ENCODE assay signal across 8 cellular contexts in the genomic region with DNA sequence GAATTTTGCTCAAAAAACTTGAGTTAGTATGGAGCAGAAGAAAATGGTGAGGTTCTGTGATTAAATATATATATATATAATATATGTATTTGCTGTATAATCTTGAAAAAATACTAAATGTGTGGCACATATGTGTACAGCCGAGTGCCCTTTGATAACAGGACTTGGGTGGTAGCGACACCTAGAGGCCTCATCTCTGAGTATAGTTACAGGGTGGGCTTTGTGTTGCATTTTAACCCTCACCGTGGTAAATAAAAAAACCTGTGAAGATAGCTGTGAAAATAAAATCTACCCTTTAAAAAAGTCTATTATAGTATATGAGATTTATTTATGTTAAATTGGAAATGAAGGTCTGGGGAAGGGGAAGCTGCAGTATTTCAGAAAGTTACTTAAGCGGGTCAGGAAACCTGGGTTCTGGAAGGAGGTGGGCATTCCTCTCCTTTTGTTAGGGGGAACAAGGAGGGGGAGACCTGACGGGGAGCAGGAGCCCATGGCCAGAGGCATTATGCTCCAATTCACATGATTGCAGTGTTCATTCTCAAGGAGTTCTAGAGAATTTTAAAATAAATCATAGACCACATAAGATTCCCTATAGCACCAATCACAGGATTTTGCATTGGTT.
DNase-seq lines count a peak whose midpoint lies in the region; ATAC-seq, FAIRE-seq and TF ChIP-seq lines count a peak whose summit lies in the region.

No MANE protein-coding gene starts in this region.

- no peak overlapping the region for H3K27ac ChIP-seq in A549

- peaks cover 18% of the 10 kb centered on the region for H3K27me3 Mint-ChIP-seq in activated T-cell treated with anti-CD3 and anti-CD28 coated beads, Interleukin-2, amount 50 U/mL, for 72 hours (ENCODE audit: low read depth)
- peaks cover 2% of the 10 kb centered on the region for H3K27me3 Mint-ChIP-seq in glutamatergic neuron (ENCODE audit: unreplicated experiment)

- no peak overlapping the region for H3K4me2 ChIP-seq in A549

- TF ChIP-seq CTCF in A549 (IDR thresholded peaks at IDR 0.05) = peak; percentile 63
- TF ChIP-seq CTCF in GM12864 (IDR thresholded peaks at IDR 0.05; ENCODE audit: low read depth, low read length, missing control alignments) = peak; percentile 59
- peak; percentile 71 for TF ChIP-seq CTCF in glutamatergic neuron (IDR thresholded peaks at IDR 0.05; ENCODE audit: partially characterized antibody, unreplicated experiment)

- POLR2A ChIA-PET in A549 (lab: Yijun Ruan, JAX) = no interaction called here

- no peak overlapping the region for H3K4me3 Mint-ChIP-seq in activated T-cell treated with anti-CD3 and anti-CD28 coated beads, Interleukin-2, amount 50 U/mL, for 72 hours
- no peak overlapping the region for H3K4me3 Mint-ChIP-seq in glutamatergic neuron (ENCODE audit: unreplicated experiment)

- H3K36me3 Mint-ChIP-seq in activated T-cell treated with anti-CD3 and anti-CD28 coated beads, Interleukin-2, amount 50 U/mL, for 72 hours (ENCODE audit: insufficient read depth in 2 of 2) = no peaks in the 10 kb centered on the region
- H3K36me3 Mint-ChIP-seq in glutamatergic neuron (ENCODE audit: unreplicated experiment) = no peaks in the 10 kb centered on the region

- H3K4me3 ChIP-seq in A549 (no peak overlapping the region), GM12864 (ENCODE audit: low read depth, low read length) (no peak overlapping the region), skeletal muscle cell (ENCODE audit: low read depth, low read length) (no peak overlapping the region)

- TF ChIP-seq EP300 in A549 (IDR thresholded peaks at IDR 0.05) = no peak

- H3K27ac Mint-ChIP-seq in activated T-cell treated with anti-CD3 and anti-CD28 coated beads, Interleukin-2, amount 50 U/mL, for 72 hours = no peak overlapping the region
- no peak overlapping the region for H3K27ac Mint-ChIP-seq in glutamatergic neuron (ENCODE audit: unreplicated experiment)

- no peak for FAIRE-seq in A549 (lab: Jason Lieb, UNC)

- H3K4me1 ChIP-seq in A549 = no peaks in the 10 kb centered on the region

- CTCF ChIA-PET in A549 (lab: Yijun Ruan, JAX) = interaction anchor here (0.7 to 1.5 kb wide), 8 partner anchors 12 to 144 kb away, joined by 3 to 4 read pairs (median 3); no protein-coding TSS in a partner anchor

- no peaks in the 10 kb centered on the region for H3K9me3 ChIP-seq in A549

- WGBS in A549 (ENCODE audit: missing lambda C conversion rate) = 16% methylated on average over 5 of the region's 5 CpGs

- no peaks in the 10 kb centered on the region for H3K9me3 Mint-ChIP-seq in activated T-cell treated with anti-CD3 and anti-CD28 coated beads, Interleukin-2, amount 50 U/mL, for 72 hours
- H3K9me3 Mint-ChIP-seq in glutamatergic neuron (ENCODE audit: unreplicated experiment) = peaks cover 2% of the 10 kb centered on the region

- peak; percentile 68 to 73 for TF ChIP-seq RAD21 in A549 (conservative IDR thresholded peaks at IDR 0.05 in 1 of 2, IDR thresholded peaks at IDR 0.05 in 1 of 2)

- no peak for TF ChIP-seq POLR2A in A549 (IDR thresholded peaks at IDR 0.05; ENCODE audit: low read length)

- DNase-seq in A549 (ENCODE audit: low read depth in 1 of 2, low spot score in 1 of 2) (peak; percentile 1 to 46), GM12864 (ENCODE audit: low read depth) (no peak), NCI-H82 treated with DMSO at 0.1 percent for 48 hours (lab: John Stamatoyannopoulos, UW; ENCODE audit: unreplicated experiment) (peak; percentile 7), glutamatergic neuron (peak; percentile 72), skeletal muscle cell (ENCODE audit: low read depth) (peak; percentile 1), NCI-H128 (lab: John Stamatoyannopoulos, UW; ENCODE audit: unreplicated experiment) (no peak)
- peak; percentile 28 to 48 for DNase-seq in activated T-cell treated with anti-CD3 and anti-CD28 coated beads, Interleukin-2, amount 50 U/mL, for 72 hours

- ATAC-seq in A549 (peak in 1 of 2 experiments; percentile 89; a peak in 3 of 6 replicates), HG02885 (IDR thresholded peaks at IDR 0.05; ENCODE audit: poor library complexity, unreplicated experiment) (peak; percentile 75)
- peak; percentile 58 to 60 for ATAC-seq in activated T-cell treated with anti-CD3 and anti-CD28 coated beads, Interleukin-2, amount 50 U/mL, for 72 hours (replicated peaks in 1 of 2)

- no peaks in the 10 kb centered on the region for H3K4me1 Mint-ChIP-seq in activated T-cell treated with anti-CD3 and anti-CD28 coated beads, Interleukin-2, amount 50 U/mL, for 72 hours (ENCODE audit: low read depth)
- H3K4me1 Mint-ChIP-seq in glutamatergic neuron (ENCODE audit: low read depth, unreplicated experiment) = peaks cover 10% of the 10 kb centered on the region

TF ChIP-seq in A549, 52 proteins besides CTCF, POLR2A, EP300 and RAD21:
- TF ChIP-seq RCOR1 (IDR thresholded peaks at IDR 0.05; ENCODE audit: low read depth, low read length) (no peak), SMC3 (IDR thresholded peaks at IDR 0.05) (peak; percentile 55), NPAS2 (CRISPR knock-in tag; IDR thresholded peaks at IDR 0.05; ENCODE audit: borderline replicate concordance) (no peak), FOSB (CRISPR knock-in tag; IDR thresholded peaks at IDR 0.05) (no peak), GATA3 (IDR thresholded peaks at IDR 0.05; ENCODE audit: borderline replicate concordance) (no peak), ZC3H11A (IDR thresholded peaks at IDR 0.05) (no peak)
- TF ChIP-seq, protein P1, sequence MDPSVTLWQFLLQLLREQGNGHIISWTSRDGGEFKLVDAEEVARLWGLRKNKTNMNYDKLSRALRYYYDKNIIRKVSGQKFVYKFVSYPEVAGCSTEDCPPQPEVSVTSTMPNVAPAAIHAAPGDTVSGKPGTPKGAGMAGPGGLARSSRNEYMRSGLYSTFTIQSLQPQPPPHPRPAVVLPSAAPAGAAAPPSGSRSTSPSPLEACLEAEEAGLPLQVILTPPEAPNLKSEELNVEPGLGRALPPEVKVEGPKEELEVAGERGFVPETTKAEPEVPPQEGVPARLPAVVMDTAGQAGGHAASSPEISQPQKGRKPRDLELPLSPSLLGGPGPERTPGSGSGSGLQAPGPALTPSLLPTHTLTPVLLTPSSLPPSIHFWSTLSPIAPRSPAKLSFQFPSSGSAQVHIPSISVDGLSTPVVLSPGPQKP (IDR thresholded peaks at IDR 0.05; ENCODE audit: low read depth, low read length) = no peak

Comparison
In these comparisons a context has a peak if more than half of its experiments do, and no peak if none do; other contexts are left out.
1. DNase-seq: peak in A549 (2 of 2), NCI-H82 treated with DMSO at 0.1 percent for 48 hours (single experiment), activated T-cell treated with anti-CD3 and anti-CD28 coated beads, Interleukin-2, amount 50 U/mL, for 72 hours (2 of 2), glutamatergic neuron (single experiment) and skeletal muscle cell (single experiment); none in GM12864 (single experiment) and NCI-H128 (single experiment).
2. Peak in every context shown above with its lines, with median percentiles within 50 percentile points of each other: CTCF ChIP-seq.